ENCODE assay signal across 21 cellular contexts in the genomic region with DNA sequence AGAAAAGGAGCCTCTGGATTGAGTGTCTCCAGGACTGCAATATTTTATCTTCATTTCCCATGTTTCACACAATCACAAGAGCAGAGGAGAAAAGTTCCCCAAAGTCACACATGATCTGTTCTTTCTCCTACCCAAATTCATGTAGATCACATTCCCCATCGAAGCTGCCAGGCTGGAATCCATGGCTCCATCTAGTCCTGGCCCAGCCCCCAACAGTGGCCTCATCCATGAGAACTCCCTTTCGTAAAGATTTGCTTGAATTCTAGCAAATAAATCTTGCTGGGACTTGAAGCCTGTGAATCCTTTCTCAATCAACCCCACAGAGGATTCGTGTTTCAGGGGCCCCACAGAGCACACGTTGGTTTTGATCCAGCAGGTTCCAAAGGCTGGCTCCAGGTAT.
A peak's percentile ranks its signal among the peaks of the same experiment; 100 is the strongest.
DNase-seq lines count a peak whose midpoint lies in the region; FAIRE-seq and TF ChIP-seq lines count a peak whose summit lies in the region.
"Had no signal": no experiment of that assay in that cellular context is flagged by ENCODE, and none has a peak within 500 bp of the region (broad histone marks: within the 10 kb centered on the region; RNA-seq: fewer than 3 reads in every experiment).

No MANE protein-coding gene starts in this region.

- intact Hi-C loops in transverse colon (cut with DNase I; ENCODE audit: low total_unique reads): no loop called here

- H3K9me3 ChIP-seq in astrocyte (ENCODE audit: insufficient read depth, low read depth, low read length) (no peaks in the 10 kb centered on the region), transverse colon (no peaks in the 10 kb centered on the region)
- H3K9me3 ChIP-seq: BLaER1 had no signal

- peaks cover 20% of the 10 kb centered on the region for H3K4me1 Mint-ChIP-seq in astrocyte (ENCODE audit: low read depth, unreplicated experiment)
- peaks cover 6% of the 10 kb centered on the region for H3K4me1 Mint-ChIP-seq in osteocyte (ENCODE audit: unreplicated experiment)

- in situ Hi-C loops in transverse colon (cut with MboI; ENCODE audit: low pct_ligation_motif_present in 1 of 4, low pct_unique_long_range_greater_than_20kb in 1 of 4, low sequenced_read_pairs in 3 of 4): no loop called here

- peaks cover 77% of the 10 kb centered on the region for H4K20me1 ChIP-seq in astrocyte (ENCODE audit: insufficient read depth, low read length)
- H4K20me1 ChIP-seq: BLaER1 had no signal

- H3K9me3 Mint-ChIP-seq in astrocyte (ENCODE audit: unreplicated experiment) (no peaks in the 10 kb centered on the region), osteocyte (ENCODE audit: unreplicated experiment) (no peaks in the 10 kb centered on the region)
- H3K9me3 Mint-ChIP-seq: CD4-positive, alpha-beta T cell had no signal

- no peak overlapping the region for H3K4me2 ChIP-seq in astrocyte (ENCODE audit: low read length)
- H3K4me2 ChIP-seq: BLaER1 had no signal

- H3K4me1 ChIP-seq in astrocyte (ENCODE audit: insufficient read depth, low read length) (no peaks in the 10 kb centered on the region), transverse colon (peaks cover 0 to 2% (median 0%) of the 10 kb centered on the region in 4 donors)

- H3K36me3 ChIP-seq in astrocyte (ENCODE audit: insufficient read depth, low read length) (peaks cover 69% of the 10 kb centered on the region), transverse colon (no peaks in the 10 kb centered on the region)
- H3K36me3 ChIP-seq: BLaER1 had no signal

- no peak overlapping the region for H3K4me3 ChIP-seq in astrocyte (ENCODE audit: insufficient read depth, low read depth, low read length)
- H3K4me3 ChIP-seq in fibroblast of villous mesenchyme (ENCODE audit: low read depth, low read length): no peak overlapping the region
- no peak overlapping the region for H3K4me3 ChIP-seq in transverse colon
- H3K4me3 ChIP-seq: BLaER1, K562 had no signal

- no peak overlapping the region for H2AFZ ChIP-seq in astrocyte (ENCODE audit: low read depth, low read length)

- TF ChIP-seq EP300 in transverse colon (IDR thresholded peaks at IDR 0.05; ENCODE audit: low read depth): no peak

- H3K27me3 Mint-ChIP-seq in astrocyte (ENCODE audit: low read depth, unreplicated experiment): no peaks in the 10 kb centered on the region
- H3K27me3 Mint-ChIP-seq in osteocyte (ENCODE audit: unreplicated experiment): no peaks in the 10 kb centered on the region

- no peak overlapping the region for H3K9ac ChIP-seq in astrocyte (ENCODE audit: low read length)
- H3K9ac ChIP-seq: BLaER1 had no signal

- H3K27me3 ChIP-seq in astrocyte (ENCODE audit: insufficient read depth, low read length) (no peaks in the 10 kb centered on the region), transverse colon (no peaks in the 10 kb centered on the region)
- H3K27me3 ChIP-seq: BLaER1 had no signal

- TF ChIP-seq POLR2A in transverse colon (IDR thresholded peaks at IDR 0.05): no peak

- H3K27ac ChIP-seq in astrocyte (ENCODE audit: low read depth, low read length) (no peak overlapping the region), transverse colon (peak overlapping the region in 3 of 4 donors; percentile 1 to 41 (median 22))
- H3K27ac ChIP-seq: BLaER1 had no signal

- peak overlapping the region; percentile 62 for H3K27ac Mint-ChIP-seq in astrocyte (ENCODE audit: unreplicated experiment)
- peak overlapping the region; percentile 63 for H3K27ac Mint-ChIP-seq in osteocyte (ENCODE audit: unreplicated experiment)
- H3K27ac Mint-ChIP-seq: CD4-positive, alpha-beta T cell had no signal

- no peaks in the 10 kb centered on the region for H3K79me2 ChIP-seq in astrocyte (ENCODE audit: insufficient read depth, low read length)

- WGBS in transverse colon (ENCODE audit: low coverage in 1 of 2), 2 donors: 70% methylated on average over 4 of the region's 4 CpGs

- DNase-seq in astrocyte (ENCODE audit: low read depth): no peak
- DNase-seq in fibroblast of villous mesenchyme (ENCODE audit: low read depth): peak; percentile 42
- no peak for DNase-seq in osteocyte (ENCODE audit: extremely low spot score, unreplicated experiment)
- DNase-seq in transverse colon: no peak
- DNase-seq in activated naive CD4-positive, alpha-beta T cell treated with anti-CD3 and anti-CD28 coated beads, Interleukin-2, amount 50 U/mL, for 16 hours: no peak
- no peak for DNase-seq in NCI-H1105 (lab: John Stamatoyannopoulos, UW)
- no peak for DNase-seq in NAMALWA (ENCODE audit: low spot score)
- DNase-seq: CD4-positive, alpha-beta T cell; COR-L47; DMS 273 treated with DMSO at 0.1 percent for 48 hours; DND-41; H7; MM.1S; NCI-H1092; NCI-H146; NCI-H2029; NCI-H524 treated with DMSO at 0.1 percent for 48 hours; SIG-M5 had no signal

- no peak for TF ChIP-seq CTCF in astrocyte (IDR thresholded peaks at IDR 0.05; ENCODE audit: insufficient read depth, low read depth, low read length)
- no peak for TF ChIP-seq CTCF in fibroblast of villous mesenchyme (IDR thresholded peaks at IDR 0.05; ENCODE audit: insufficient read depth, low read depth, low read length)
- no peak for TF ChIP-seq CTCF in osteocyte (IDR thresholded peaks at IDR 0.05)
- TF ChIP-seq CTCF in transverse colon (IDR thresholded peaks at IDR 0.05): no peak

- peaks cover 57% of the 10 kb centered on the region for H3K36me3 Mint-ChIP-seq in astrocyte (ENCODE audit: low read depth, unreplicated experiment)
- peaks cover 82% of the 10 kb centered on the region for H3K36me3 Mint-ChIP-seq in osteocyte (ENCODE audit: unreplicated experiment)

- H3K4me3 Mint-ChIP-seq in astrocyte (ENCODE audit: unreplicated experiment) (peak overlapping the region; percentile 57), osteocyte (ENCODE audit: unreplicated experiment) (no peak overlapping the region)
- H3K4me3 Mint-ChIP-seq: CD4-positive, alpha-beta T cell had no signal

- FAIRE-seq in astrocyte (lab: Jason Lieb, UNC): no peak
- FAIRE-seq: GM12892, K562 had no signal
